In genomic region chr20:49659096-49659495, GRCh38 we compare ENCODE assay signal across 1 cellular context.
TF ChIP-seq lines count a peak whose summit lies in the region.

No MANE protein-coding gene starts in this region.

TF ChIP-seq in WTC11, 78 proteins besides CTCF, POLR2A, EP300 and RAD21 (continued from another document):
- TF ChIP-seq HMGXB4 (CRISPR knock-in tag; IDR thresholded peaks at IDR 0.05) (no peak), ZNF138 (CRISPR knock-in tag; conservative IDR thresholded peaks at IDR 0.05) (no peak), TP53 (CRISPR knock-in tag; IDR thresholded peaks at IDR 0.05) (no peak), ZNF423 (CRISPR knock-in tag; IDR thresholded peaks at IDR 0.05) (no peak), PRDM15 (CRISPR knock-in tag; IDR thresholded peaks at IDR 0.05) (no peak), EMX1 (CRISPR knock-in tag; IDR thresholded peaks at IDR 0.05) (no peak), ZSCAN18 (CRISPR knock-in tag; IDR thresholded peaks at IDR 0.05) (no peak), RELA (CRISPR knock-in tag; IDR thresholded peaks at IDR 0.05; ENCODE audit: borderline replicate concordance) (no peak), AFF4 (CRISPR knock-in tag; IDR thresholded peaks at IDR 0.05; ENCODE audit: borderline replicate concordance) (no peak), FOXJ3 (CRISPR knock-in tag; IDR thresholded peaks at IDR 0.05; ENCODE audit: borderline replicate concordance) (no peak), ZNF425 (CRISPR knock-in tag; conservative IDR thresholded peaks at IDR 0.05) (no peak), SOX15 (CRISPR knock-in tag; IDR thresholded peaks at IDR 0.05) (no peak), PRRX2 (CRISPR knock-in tag; IDR thresholded peaks at IDR 0.05) (no peak), CREM (CRISPR knock-in tag; IDR thresholded peaks at IDR 0.05) (no peak)
